In genomic region chr6:108203189-108204119, GRCh38 we compare ENCODE assay signal across 24 cellular contexts. TPM values are rescaled to one million over a fixed set of nuclear protein-coding genes. Genes with fewer than 3 reads are reported as not detected.
DNase-seq lines count a peak whose midpoint lies in the region; ATAC-seq and TF ChIP-seq lines count a peak whose summit lies in the region.
"Had no signal": no experiment of that assay in that cellular context is flagged by ENCODE, and none has a peak within 500 bp of the region (broad histone marks: within the 10 kb centered on the region; RNA-seq: fewer than 3 reads in every experiment).

No MANE protein-coding gene starts in this region.

- H3K4me1 Mint-ChIP-seq in GM23338, result peaks cover 7% of the 10 kb centered on the region
- H3K4me1 Mint-ChIP-seq in osteocyte (ENCODE audit: unreplicated experiment), result peaks cover 14% of the 10 kb centered on the region
- no peaks in the 10 kb centered on the region for H3K4me1 Mint-ChIP-seq in activated CD8-positive, alpha-beta memory T cell treated with anti-CD3 and anti-CD28 coated beads, Interleukin-2, amount 10 ng/mL, durations not matched to agents 7 days and 5 days
- H3K4me1 Mint-ChIP-seq: central memory CD8-positive, alpha-beta T cell had no signal

- H3K4me1 ChIP-seq in GM23338 (ENCODE audit: insufficient read depth), result no peaks in the 10 kb centered on the region; the same call in none of the 2 replicates
- H3K4me1 ChIP-seq: left lung, prostate gland, vagina had no signal

- DNase-seq in GM10266 (ENCODE audit: extremely low spot score), result peak; percentile 38
- DNase-seq in GM23338 (ENCODE audit: low spot score), result no peak
- peak; percentile 36 for DNase-seq in osteocyte (ENCODE audit: extremely low spot score, unreplicated experiment)
- no peak for DNase-seq in pons (ENCODE audit: low spot score)
- DNase-seq in cardiac septum (ENCODE audit: low spot score), result no peak
- no peak for DNase-seq in activated CD8-positive, alpha-beta memory T cell treated with anti-CD3 and anti-CD28 coated beads, Interleukin-2, amount 10 ng/mL, durations not matched to agents 7 days and 5 days
- DNase-seq: activated effector memory CD4-positive, alpha-beta T cell treated with Interleukin-2 at 50 U/mL for 16 hours; amniotic stem cell; effector memory CD8-positive, alpha-beta T cell; GOT3; hippocampal formation; left lung; NCI-H146; NCI-H226 had no signal

- intact Hi-C loops in cardiac septum (cut with DNase I), result no loop called here

- ATAC-seq in GM23338 (no peak), esophagus mucosa (peak; percentile 80), HG02642 (IDR thresholded peaks at IDR 0.05; ENCODE audit: poor library complexity, unreplicated experiment) (no peak)
- no peak for ATAC-seq in activated CD8-positive, alpha-beta memory T cell treated with anti-CD3 and anti-CD28 coated beads, Interleukin-2, amount 10 ng/mL, durations not matched to agents 7 days and 5 days
- ATAC-seq: effector memory CD8-positive, alpha-beta T cell; left lung; Right ventricle myocardium inferior had no signal

- TF ChIP-seq CTCF in GM10266 (IDR thresholded peaks at IDR 0.05; ENCODE audit: control insufficient read depth, insufficient read depth, low read depth, missing control alignments), result no peak
- no peak for TF ChIP-seq CTCF in GM23338 (conservative IDR thresholded peaks at IDR 0.05; ENCODE audit: low read depth in 2 of 2)
- no peak for TF ChIP-seq CTCF in osteocyte (IDR thresholded peaks at IDR 0.05)

- H3K27ac ChIP-seq in GM23338 (ENCODE audit: low read depth), result no peak overlapping the region
- H3K27ac ChIP-seq: left lung, prostate gland, vagina had no signal

- no peak overlapping the region for H3K4me3 Mint-ChIP-seq in GM23338
- no peak overlapping the region for H3K4me3 Mint-ChIP-seq in osteocyte (ENCODE audit: unreplicated experiment)
- no peak overlapping the region for H3K4me3 Mint-ChIP-seq in activated CD8-positive, alpha-beta memory T cell treated with anti-CD3 and anti-CD28 coated beads, Interleukin-2, amount 10 ng/mL, durations not matched to agents 7 days and 5 days
- H3K4me3 Mint-ChIP-seq: central memory CD8-positive, alpha-beta T cell; effector memory CD8-positive, alpha-beta T cell; stimulated activated naive CD8-positive, alpha-beta T cell treated with anti-CD3 and anti-CD28 coated beads, Interleukin-15, Interleukin-2, amounts not matched to agents 100 ng/mL and 50 ng/mL, for 24 hours; T-helper 1 cell treated with Interleukin-12 subunit alpha and Interleukin-12 subunit beta and Interleukin-4 antibody, amounts not matched to agents 30 μg/mL and 1 μg/mL, for 36 hours had no signal

- H3K36me3 Mint-ChIP-seq in GM23338 (ENCODE audit: low read depth) (no peaks in the 10 kb centered on the region), osteocyte (ENCODE audit: unreplicated experiment) (peaks cover 12% of the 10 kb centered on the region)
- peaks cover 5% of the 10 kb centered on the region for H3K36me3 Mint-ChIP-seq in activated CD8-positive, alpha-beta memory T cell treated with anti-CD3 and anti-CD28 coated beads, Interleukin-2, amount 10 ng/mL, durations not matched to agents 7 days and 5 days

- H3K27me3 ChIP-seq in GM23338 (ENCODE audit: insufficient read depth), result no peaks in the 10 kb centered on the region
- H3K27me3 ChIP-seq: left lung, vagina had no signal

- H4K20me1 ChIP-seq in GM23338 (replicated peaks; ENCODE audit: insufficient read depth), result no peaks in the 10 kb centered on the region

- H3K4me2 ChIP-seq in GM23338, result no peak overlapping the region

- no peaks in the 10 kb centered on the region for H3K9me2 ChIP-seq in GM23338 (ENCODE audit: insufficient read depth)

- no peaks in the 10 kb centered on the region for H3F3A ChIP-seq in GM23338 (replicated peaks; ENCODE audit: low read depth)

- CTCF ChIA-PET in activated CD8-positive, alpha-beta memory T cell treated with anti-CD3 and anti-CD28 coated beads, Interleukin-2, amount 10 ng/mL, durations not matched to agents 7 days and 5 days (lab: Charles Lee), result no interaction called here

- H3K4me3 ChIP-seq in GM23338, result no peak overlapping the region
- H3K4me3 ChIP-seq: left lung, prostate gland, vagina had no signal

- no peaks in the 10 kb centered on the region for H3K79me2 ChIP-seq in GM23338 (replicated peaks; ENCODE audit: insufficient read depth)

- H3K9me3 Mint-ChIP-seq in GM23338, result no peaks in the 10 kb centered on the region
- H3K9me3 Mint-ChIP-seq in osteocyte (ENCODE audit: unreplicated experiment), result no peaks in the 10 kb centered on the region
- H3K9me3 Mint-ChIP-seq in activated CD8-positive, alpha-beta memory T cell treated with anti-CD3 and anti-CD28 coated beads, Interleukin-2, amount 10 ng/mL, durations not matched to agents 7 days and 5 days (ENCODE audit: low read depth), result no peaks in the 10 kb centered on the region
- H3K9me3 Mint-ChIP-seq: central memory CD8-positive, alpha-beta T cell; effector memory CD8-positive, alpha-beta T cell; stimulated activated naive CD8-positive, alpha-beta T cell treated with anti-CD3 and anti-CD28 coated beads, Interleukin-15, Interleukin-2, amounts not matched to agents 100 ng/mL and 50 ng/mL, for 24 hours; T-helper 1 cell treated with Interleukin-12 subunit alpha and Interleukin-12 subunit beta and Interleukin-4 antibody, amounts not matched to agents 30 μg/mL and 1 μg/mL, for 36 hours had no signal

- H3K36me3 ChIP-seq in GM23338 (ENCODE audit: insufficient read depth), result no peaks in the 10 kb centered on the region

- H3K27ac Mint-ChIP-seq in GM23338, result no peak overlapping the region
- no peak overlapping the region for H3K27ac Mint-ChIP-seq in osteocyte (ENCODE audit: unreplicated experiment)
- H3K27ac Mint-ChIP-seq in activated CD8-positive, alpha-beta memory T cell treated with anti-CD3 and anti-CD28 coated beads, Interleukin-2, amount 10 ng/mL, durations not matched to agents 7 days and 5 days, result no peak overlapping the region
- H3K27ac Mint-ChIP-seq: effector memory CD8-positive, alpha-beta T cell; stimulated activated naive CD8-positive, alpha-beta T cell treated with anti-CD3 and anti-CD28 coated beads, Interleukin-15, Interleukin-2, amounts not matched to agents 100 ng/mL and 50 ng/mL, for 24 hours; T-helper 1 cell treated with Interleukin-12 subunit alpha and Interleukin-12 subunit beta and Interleukin-4 antibody, amounts not matched to agents 30 μg/mL and 1 μg/mL, for 36 hours had no signal

- no peak overlapping the region for H2AFZ ChIP-seq in GM23338

- H3K27me3 Mint-ChIP-seq in GM23338 (ENCODE audit: insufficient read depth, low read depth, poor library complexity) (no peaks in the 10 kb centered on the region), osteocyte (ENCODE audit: unreplicated experiment) (no peaks in the 10 kb centered on the region)
- H3K27me3 Mint-ChIP-seq in activated CD8-positive, alpha-beta memory T cell treated with anti-CD3 and anti-CD28 coated beads, Interleukin-2, amount 10 ng/mL, durations not matched to agents 7 days and 5 days, result no peaks in the 10 kb centered on the region
- H3K27me3 Mint-ChIP-seq: central memory CD8-positive, alpha-beta T cell; effector memory CD8-positive, alpha-beta T cell; stimulated activated naive CD8-positive, alpha-beta T cell treated with anti-CD3 and anti-CD28 coated beads, Interleukin-15, Interleukin-2, amounts not matched to agents 100 ng/mL and 50 ng/mL, for 24 hours had no signal

TF ChIP-seq in GM23338, 12 proteins besides CTCF, POLR2A, EP300 and RAD21 (continues in another document):
- TF ChIP-seq REST (IDR thresholded peaks at IDR 0.05; ENCODE audit: unreplicated experiment), result no peak

RNA-seq across cellular contexts. Expression of gene NR2E1, which starts 37.6 kb away (rescaled TPM):
- total RNA-seq in GM23338 (2014; rRNA removed; shearing (Covaris generic)), result not detected in 2 replicates
- polyA plus RNA-seq in GM23338 (2016; fragmentation: Nextera tagmentation; extraction: Ambion mirVana), result not detected in 2 replicates
- total RNA-seq in esophagus mucosa (0.08 TPM), osteocyte (not detected in 2 replicates), cardiac septum (0.08 TPM)
- total RNA-seq in activated CD8-positive, alpha-beta memory T cell treated with anti-CD3 and anti-CD28 coated beads, Interleukin-2, amount 10 ng/mL, durations not matched to agents 7 days and 5 days, result not detected
- total RNA-seq: activated CD8-positive, alpha-beta memory T cell treated with anti-CD3 and anti-CD28 coated beads for 36 hours; left lung; Right ventricle myocardium inferior; vagina had no signal
- polyA plus RNA-seq: AG04450 had no signal

RNA-seq across cellular contexts. Expression of gene SNX3, which starts 57.4 kb away (rescaled TPM):
- total RNA-seq in GM23338 (2014; rRNA removed; shearing (Covaris generic)), result 79.3 and 87.2 TPM in 2 replicates
- polyA plus RNA-seq in GM23338 (2016; fragmentation: Nextera tagmentation; extraction: Ambion mirVana), result 123 and 125 TPM in 2 replicates
- total RNA-seq in esophagus mucosa (107 TPM), osteocyte (166 and 171 TPM in 2 replicates), cardiac septum (220 TPM)
- 10 to 100 TPM; 67.9 to 68.8 TPM for total RNA-seq in activated CD8-positive, alpha-beta memory T cell treated with anti-CD3 and anti-CD28 coated beads, Interleukin-2, amount 10 ng/mL, durations not matched to agents 7 days and 5 days

Comparison
In these comparisons a context has a peak if more than half of its experiments do, and no peak if none do; other contexts are left out.
1. DNase-seq: peak in GM10266 (single experiment) and osteocyte (single experiment); none in GM23338 (single experiment), pons (single experiment), cardiac septum (single experiment) and activated CD8-positive, alpha-beta memory T cell treated with anti-CD3 and anti-CD28 coated beads, Interleukin-2, amount 10 ng/mL, durations not matched to agents 7 days and 5 days (single experiment).